In the genomic region with DNA sequence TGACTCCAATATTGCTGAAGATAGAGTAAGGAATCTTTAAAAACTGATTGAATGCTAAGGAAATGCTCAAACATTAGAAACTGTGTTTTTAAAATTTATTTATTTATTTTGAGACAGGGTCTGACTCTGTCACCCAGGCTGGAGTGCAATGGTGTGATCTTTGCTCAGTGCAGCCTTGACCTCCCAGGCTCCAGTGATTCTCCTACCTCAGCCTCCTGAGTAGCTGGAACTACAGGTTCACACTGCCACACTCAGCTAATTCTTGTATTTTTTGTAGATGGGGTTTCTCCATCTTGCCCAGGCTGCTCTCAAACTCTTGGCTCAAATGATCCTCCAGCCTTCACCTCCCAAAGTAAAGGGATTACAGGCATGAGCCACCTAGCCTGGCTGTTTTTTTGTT, we compare ENCODE assay signal across 6 cellular contexts.
"Had no signal": no experiment of that assay in that cellular context is flagged by ENCODE, and none has a peak within 500 bp of the region (broad histone marks: within the 10 kb centered on the region; RNA-seq: fewer than 3 reads in every experiment).

No MANE protein-coding gene starts in this region.

- H3K4me3 ChIP-seq: K562 had no signal

- DNase-seq: IMR-90, KBM-7, KG1 had no signal

- ATAC-seq: K562 had no signal

- FAIRE-seq: HTR-8/SVneo, K562 had no signal

- H3K27ac ChIP-seq: HL-60 had no signal
